In genomic region chr5:34655354-34655991, GRCh38 we compare ENCODE assay signal across 8 cellular contexts. TPM values are rescaled to one million over a fixed set of nuclear protein-coding genes. Genes with fewer than 3 reads are reported as not detected.
A peak's percentile ranks its signal among the peaks of the same experiment; 100 is the strongest.
DNase-seq lines count a peak whose midpoint lies in the region; ATAC-seq and TF ChIP-seq lines count a peak whose summit lies in the region.

No MANE protein-coding gene starts in this region.

- H3K36me3 ChIP-seq in GM06990 (ENCODE audit: control insufficient read depth, insufficient read depth, low read length) (no peaks in the 10 kb centered on the region), mesenchymal stem cell (ENCODE audit: control insufficient read depth in 1 of 2, insufficient read depth in 2 of 2, low read depth in 1 of 2, low read length in 2 of 2) (peaks cover 0 to 3% of the 10 kb centered on the region in 2 experiments), stomach smooth muscle (ENCODE audit: control insufficient read depth in 2 of 2, insufficient read depth in 2 of 2, low read length in 2 of 2) (no peaks in the 10 kb centered on the region)

- H3K27ac ChIP-seq in mesenchymal stem cell (ENCODE audit: low read length, poor library complexity, severe bottlenecking), result peak overlapping the region; percentile 96
- H3K27ac ChIP-seq in stomach smooth muscle (ENCODE audit: low read length), result peak overlapping the region; percentile 92

- H3K4me2 ChIP-seq in mesenchymal stem cell (ENCODE audit: low read length, poor library complexity, severe bottlenecking), result peak overlapping the region; percentile 77

- H4K8ac ChIP-seq in mesenchymal stem cell (ENCODE audit: low read length), result peak overlapping the region; percentile 57

- H3K9me3 ChIP-seq in mesenchymal stem cell (ENCODE audit: control insufficient read depth, low read length), result no peaks in the 10 kb centered on the region
- H3K9me3 ChIP-seq in stomach smooth muscle (ENCODE audit: control insufficient read depth in 2 of 2, low read length in 2 of 2), result no peaks in the 10 kb centered on the region

- peaks cover 12% of the 10 kb centered on the region for H3K4me1 ChIP-seq in mesenchymal stem cell (ENCODE audit: control insufficient read depth, insufficient read depth, low read depth, low read length)
- peaks cover 19% of the 10 kb centered on the region for H3K4me1 ChIP-seq in stomach smooth muscle (ENCODE audit: control insufficient read depth, insufficient read depth, low read length)

- peak overlapping the region in 1 of 2 experiments; percentile 45 for H2BK12ac ChIP-seq in mesenchymal stem cell (ENCODE audit: low read length in 2 of 2)

- H3K4me3 ChIP-seq in GM06990 (replicated peaks; ENCODE audit: low read depth, low read length) (peak overlapping the region; percentile 64), epithelial cell of esophagus (ENCODE audit: low read length) (peak overlapping the region; percentile 58), mesenchymal stem cell (ENCODE audit: insufficient read depth in 1 of 2, low read depth in 1 of 2, low read length in 2 of 2) (peak overlapping the region; percentile 50 to 92), stomach smooth muscle (ENCODE audit: low read length in 2 of 2) (peak overlapping the region; percentile 78 to 86)

- TF ChIP-seq CTCF in GM06990 (IDR thresholded peaks at IDR 0.05; ENCODE audit: insufficient read depth, low read length, poor library complexity, severe bottlenecking) (no peak), epithelial cell of esophagus (IDR thresholded peaks at IDR 0.05; ENCODE audit: insufficient read depth, low read depth, low read length, missing control alignments) (no peak)

- H4K91ac ChIP-seq in mesenchymal stem cell (ENCODE audit: low read length), result no peak overlapping the region

- H3K27me3 ChIP-seq in GM06990 (replicated peaks; ENCODE audit: control insufficient read depth, insufficient read depth, low read length) (no peaks in the 10 kb centered on the region; the same call in none of the 2 replicates), mesenchymal stem cell (ENCODE audit: control insufficient read depth in 1 of 2, insufficient read depth in 1 of 2, low read length in 2 of 2) (no peaks in the 10 kb centered on the region), stomach smooth muscle (ENCODE audit: control insufficient read depth in 1 of 2, insufficient read depth in 2 of 2, low read length in 2 of 2) (no peaks in the 10 kb centered on the region)

- no peaks in the 10 kb centered on the region for H3K36me3 Mint-ChIP-seq in activated CD8-positive, alpha-beta T cell treated with anti-CD3 and anti-CD28 coated beads, Interleukin-2, amount 10 ng/mL, durations not matched to agents 7 days and 5 days (ENCODE audit: low read depth)

- POLR2A ChIA-PET in activated CD8-positive, alpha-beta T cell treated with anti-CD3 and anti-CD28 coated beads, Interleukin-2, amount 10 ng/mL, durations not matched to agents 7 days and 5 days (lab: Charles Lee), result no interaction called here

- peaks cover 49% of the 10 kb centered on the region for H3K27me3 Mint-ChIP-seq in activated CD8-positive, alpha-beta T cell treated with anti-CD3 and anti-CD28 coated beads, Interleukin-2, amount 10 ng/mL, durations not matched to agents 7 days and 5 days (ENCODE audit: low read depth)

- DNase-seq in GM06990 (ENCODE audit: extremely low read depth, insufficient read length) (peak; percentile 23), NCI-H1105 (lab: John Stamatoyannopoulos, UW) (peak; percentile 8), epithelial cell of esophagus (ENCODE audit: low read depth) (peak; percentile 86), mesenchymal stem cell (peak; percentile 87)
- DNase-seq in activated CD8-positive, alpha-beta T cell treated with anti-CD3 and anti-CD28 coated beads, Interleukin-2, amount 10 ng/mL, durations not matched to agents 7 days and 5 days, result no peak

- H3K4me1 Mint-ChIP-seq in activated CD8-positive, alpha-beta T cell treated with anti-CD3 and anti-CD28 coated beads, Interleukin-2, amount 10 ng/mL, durations not matched to agents 7 days and 5 days (ENCODE audit: low read depth), result peaks cover 13% of the 10 kb centered on the region

- no peak overlapping the region for H3K23ac ChIP-seq in mesenchymal stem cell (ENCODE audit: low read length in 2 of 2)

- peak; percentile 34 for ATAC-seq in activated CD8-positive, alpha-beta T cell treated with anti-CD3 and anti-CD28 coated beads, Interleukin-2, amount 10 ng/mL, durations not matched to agents 7 days and 5 days
- ATAC-seq in HG02973 (IDR thresholded peaks at IDR 0.05; ENCODE audit: unreplicated experiment) (no peak), GM21381 (IDR thresholded peaks at IDR 0.05; ENCODE audit: unreplicated experiment) (no peak)

- peak overlapping the region in 1 of 2 experiments; percentile 82 for H3K4ac ChIP-seq in mesenchymal stem cell (ENCODE audit: low read depth in 1 of 2, low read length in 2 of 2)

- H2BK5ac ChIP-seq in mesenchymal stem cell (ENCODE audit: low read depth, low read length, poor library complexity, severe bottlenecking), result peak overlapping the region; percentile 98

- H3K79me1 ChIP-seq in mesenchymal stem cell (replicated peaks; ENCODE audit: low read length, poor library complexity, severe bottlenecking), result peaks cover 3% of the 10 kb centered on the region

- peak overlapping the region; percentile 85 for H2BK120ac ChIP-seq in mesenchymal stem cell (ENCODE audit: low read depth, low read length)

- no peak overlapping the region for H3K14ac ChIP-seq in mesenchymal stem cell (ENCODE audit: low read length in 2 of 2)

- peak overlapping the region; percentile 17 for H2AK5ac ChIP-seq in mesenchymal stem cell (ENCODE audit: low read length, severe bottlenecking)

- 4% methylated on average over 16 of the region's 16 CpGs for WGBS in mesenchymal stem cell

- CTCF ChIA-PET in activated CD8-positive, alpha-beta T cell treated with anti-CD3 and anti-CD28 coated beads, Interleukin-2, amount 10 ng/mL, durations not matched to agents 7 days and 5 days (lab: Charles Lee), result no interaction called here

- peak overlapping the region; percentile 54 for H3K4me3 Mint-ChIP-seq in activated CD8-positive, alpha-beta T cell treated with anti-CD3 and anti-CD28 coated beads, Interleukin-2, amount 10 ng/mL, durations not matched to agents 7 days and 5 days

- no peaks in the 10 kb centered on the region for H3K9me3 Mint-ChIP-seq in activated CD8-positive, alpha-beta T cell treated with anti-CD3 and anti-CD28 coated beads, Interleukin-2, amount 10 ng/mL, durations not matched to agents 7 days and 5 days (ENCODE audit: insufficient read depth)

- no peak overlapping the region for H3K27ac Mint-ChIP-seq in activated CD8-positive, alpha-beta T cell treated with anti-CD3 and anti-CD28 coated beads, Interleukin-2, amount 10 ng/mL, durations not matched to agents 7 days and 5 days

- peak overlapping the region; percentile 94 for H3K9ac ChIP-seq in mesenchymal stem cell (ENCODE audit: low read length)
- peak overlapping the region; percentile 92 to 96 for H3K9ac ChIP-seq in stomach smooth muscle (ENCODE audit: low read length in 2 of 2)

- peak overlapping the region; percentile 90 for H2BK15ac ChIP-seq in mesenchymal stem cell (ENCODE audit: low read depth, poor library complexity, severe bottlenecking)

- H2AFZ ChIP-seq in mesenchymal stem cell (ENCODE audit: low read depth, low read length), result peak overlapping the region; percentile 14

- peak overlapping the region in 1 of 2 experiments; percentile 61 for H3K18ac ChIP-seq in mesenchymal stem cell (ENCODE audit: low read depth in 1 of 2, low read length in 2 of 2)

RNA-seq across cellular contexts. Expression of gene RAI14, which starts 0.7 kb away (rescaled TPM):
- total RNA-seq in activated CD8-positive, alpha-beta T cell treated with anti-CD3 and anti-CD28 coated beads, Interleukin-2, amount 10 ng/mL, durations not matched to agents 7 days and 5 days, result not detected
- polyA plus RNA-seq in mesenchymal stem cell (2013, experiment 1 of 2), result 100 TPM
- 99.7 TPM for polyA plus RNA-seq in mesenchymal stem cell (2013, experiment 2 of 2)
